7 cellular contexts compared by ENCODE assay signal in the genomic region with DNA sequence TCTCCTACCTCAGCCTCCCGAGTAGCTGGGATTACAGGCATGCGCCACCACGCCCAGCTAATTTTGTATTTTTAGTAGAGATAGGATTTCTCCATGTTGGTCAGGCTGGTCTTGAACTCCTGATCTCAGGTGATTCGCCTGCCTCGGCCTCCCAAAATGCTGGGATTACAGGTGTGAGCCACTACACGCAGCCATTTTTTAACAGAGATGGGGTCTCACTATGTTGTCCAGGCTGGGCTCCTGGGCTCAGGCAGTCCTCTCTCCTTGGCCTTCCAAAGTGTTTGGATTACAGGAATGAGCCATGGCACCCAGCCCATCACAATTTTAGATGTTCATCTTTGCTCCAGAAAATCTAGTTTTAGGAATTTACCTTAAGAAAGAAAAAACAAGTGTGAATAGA. TPM values are rescaled to one million over a fixed set of nuclear protein-coding genes. Genes with fewer than 3 reads are reported as not detected.
"Had no signal": no experiment of that assay in that cellular context is flagged by ENCODE, and none has a peak within 500 bp of the region (broad histone marks: within the 10 kb centered on the region; RNA-seq: fewer than 3 reads in every experiment).

No MANE protein-coding gene starts in this region.

RNA-seq across cellular contexts. Expression of a gene that starts 50.5 kb away (rescaled TPM):
- total RNA-seq: GM23248, GM23338, H1, H4, H7, H9, HFFc6 had no signal
- polyA plus RNA-seq: GM23248, H1 had no signal
